ENCODE assay signal across 20 cellular contexts in genomic region chr2:168234407-168235085, GRCh38. TPM values are rescaled to one million over a fixed set of nuclear protein-coding genes. Genes with fewer than 3 reads are reported as not detected.
DNase-seq lines count a peak whose midpoint lies in the region; ATAC-seq and TF ChIP-seq lines count a peak whose summit lies in the region.
"Had no signal": no experiment of that assay in that cellular context is flagged by ENCODE, and none has a peak within 500 bp of the region (broad histone marks: within the 10 kb centered on the region; RNA-seq: fewer than 3 reads in every experiment).

No MANE protein-coding gene starts in this region.

- H3K36me3 Mint-ChIP-seq in CD8-positive, alpha-beta memory T cell = peaks cover 12 to 25% (median 18%) of the 10 kb centered on the region in 3 donors
- H3K36me3 Mint-ChIP-seq in HFFc6 (ENCODE audit: low read depth) = peaks cover 31% of the 10 kb centered on the region
- H3K36me3 Mint-ChIP-seq in activated naive CD8-positive, alpha-beta T cell treated with anti-CD3 and anti-CD28 coated beads for 36 hours = peaks cover 36% of the 10 kb centered on the region
- H3K36me3 Mint-ChIP-seq in naive thymus-derived CD8-positive, alpha-beta T cell = peaks cover 0 to 31% (median 19%) of the 10 kb centered on the region in 3 donors
- peaks cover 37% of the 10 kb centered on the region for H3K36me3 Mint-ChIP-seq in stimulated activated memory B cell treated with anti-CD40 and anti-IgM and Interleukin-4, amounts not matched to agents 10 μg/mL and 1 μg/mL and 100 μg/mL, for 72 hours

- ATAC-seq in naive thymus-derived CD8-positive, alpha-beta T cell = peak; percentile 69 to 78
- no peak for ATAC-seq in GM18520 (IDR thresholded peaks at IDR 0.05; ENCODE audit: unreplicated experiment)
- ATAC-seq in stimulated activated memory B cell treated with anti-CD40 and anti-IgM and Interleukin-4, amounts not matched to agents 10 μg/mL and 1 μg/mL and 100 μg/mL, for 72 hours = no peak
- ATAC-seq: HCT116, upper lobe of right lung had no signal

- no peak for TF ChIP-seq POLR2A in prostate gland (IDR thresholded peaks at IDR 0.05)

- peak overlapping the region in 7 of 8 donors; percentile 8 to 90 (median 32) for H3K27ac Mint-ChIP-seq in CD8-positive, alpha-beta memory T cell
- peak overlapping the region; percentile 40; the same call in 1 of the 2 replicates for H3K27ac Mint-ChIP-seq in HFFc6
- peak overlapping the region; percentile 44 for H3K27ac Mint-ChIP-seq in activated naive CD8-positive, alpha-beta T cell treated with anti-CD3 and anti-CD28 coated beads for 36 hours
- H3K27ac Mint-ChIP-seq in naive thymus-derived CD8-positive, alpha-beta T cell = peak overlapping the region in 6 of 10 donors; percentile 2 to 78 (median 16)
- no peak overlapping the region for H3K27ac Mint-ChIP-seq in stimulated activated memory B cell treated with anti-CD40 and anti-IgM and Interleukin-4, amounts not matched to agents 10 μg/mL and 1 μg/mL and 100 μg/mL, for 72 hours
- H3K27ac Mint-ChIP-seq: endodermal cell had no signal

- H3K9me3 ChIP-seq in CD8-positive, alpha-beta memory T cell (ENCODE audit: low read length) = no peaks in the 10 kb centered on the region
- H3K9me3 ChIP-seq in prostate gland = no peaks in the 10 kb centered on the region
- H3K9me3 ChIP-seq: ovary, upper lobe of right lung had no signal

- H3K4me1 ChIP-seq in CD8-positive, alpha-beta memory T cell (ENCODE audit: insufficient read depth, low read length) = peaks cover 26% of the 10 kb centered on the region
- peaks cover 4% of the 10 kb centered on the region for H3K4me1 ChIP-seq in prostate gland (replicated peaks)
- H3K4me1 ChIP-seq: upper lobe of right lung had no signal

- DNase-seq in CD8-positive, alpha-beta memory T cell = no peak
- DNase-seq in HFFc6 = no peak
- no peak for DNase-seq in activated naive CD8-positive, alpha-beta T cell treated with anti-CD3 and anti-CD28 coated beads for 36 hours
- DNase-seq in naive thymus-derived CD8-positive, alpha-beta T cell = peak in 3 of 10 donors; percentile 8 to 27 (median 27)
- DNase-seq in substantia nigra (lab: John Stamatoyannopoulos, UW) = no peak
- no peak for DNase-seq in prostate gland (ENCODE audit: low spot score)
- DNase-seq: DMS79 treated with DMSO at 0.1 percent for 48 hours, endodermal cell, hypothalamus, left cardiac atrium, NCI-H1694, NCI-H446, ovary, SHP77, small intestine, upper lobe of right lung had no signal

- CTCF ChIA-PET in CD8-positive, alpha-beta memory T cell (lab: Charles Lee) = interaction anchor here (0.6 kb wide), 1 partner anchor 33 kb away, joined by 3 read pairs; no protein-coding TSS in a partner anchor

- POLR2A ChIA-PET in CD8-positive, alpha-beta memory T cell (lab: Charles Lee) = no interaction called here
- POLR2A ChIA-PET in naive thymus-derived CD8-positive, alpha-beta T cell (lab: Charles Lee) = interaction anchor here (0.7 kb wide), 2 partner anchors 11 to 235 kb away, joined by 5 read pairs; no protein-coding TSS in a partner anchor

- H3K4me3 ChIP-seq in CD8-positive, alpha-beta memory T cell (ENCODE audit: low read length) = no peak overlapping the region
- no peak overlapping the region for H3K4me3 ChIP-seq in prostate gland
- H3K4me3 ChIP-seq: BLaER1, ovary, upper lobe of right lung had no signal

- H3K4me1 Mint-ChIP-seq in CD8-positive, alpha-beta memory T cell = peaks cover 42 to 57% (median 43%) of the 10 kb centered on the region in 3 donors
- peaks cover 21% of the 10 kb centered on the region for H3K4me1 Mint-ChIP-seq in HFFc6 (ENCODE audit: low read depth)
- peaks cover 32% of the 10 kb centered on the region for H3K4me1 Mint-ChIP-seq in activated naive CD8-positive, alpha-beta T cell treated with anti-CD3 and anti-CD28 coated beads for 36 hours
- H3K4me1 Mint-ChIP-seq in naive thymus-derived CD8-positive, alpha-beta T cell = peaks cover 13 to 36% (median 27%) of the 10 kb centered on the region in 4 donors
- peaks cover 7% of the 10 kb centered on the region for H3K4me1 Mint-ChIP-seq in stimulated activated memory B cell treated with anti-CD40 and anti-IgM and Interleukin-4, amounts not matched to agents 10 μg/mL and 1 μg/mL and 100 μg/mL, for 72 hours
- H3K4me1 Mint-ChIP-seq: endodermal cell had no signal

- no peaks in the 10 kb centered on the region for H3K36me3 ChIP-seq in CD8-positive, alpha-beta memory T cell (ENCODE audit: insufficient read depth, low read length)
- H3K36me3 ChIP-seq in prostate gland = no peaks in the 10 kb centered on the region
- H3K36me3 ChIP-seq: ovary, upper lobe of right lung had no signal

- H3K27ac ChIP-seq in CD8-positive, alpha-beta memory T cell (ENCODE audit: low read depth, low read length) = no peak overlapping the region
- H3K27ac ChIP-seq in substantia nigra (ENCODE audit: low read depth, low read length, poor library complexity, severe bottlenecking) = no peak overlapping the region
- no peak overlapping the region for H3K27ac ChIP-seq in prostate gland
- H3K27ac ChIP-seq: BLaER1, ovary, upper lobe of right lung had no signal

- no peaks in the 10 kb centered on the region for H3K27me3 Mint-ChIP-seq in CD8-positive, alpha-beta memory T cell
- no peaks in the 10 kb centered on the region; the same call in 1 of the 2 replicates for H3K27me3 Mint-ChIP-seq in HFFc6 (ENCODE audit: insufficient read depth)
- H3K27me3 Mint-ChIP-seq in activated naive CD8-positive, alpha-beta T cell treated with anti-CD3 and anti-CD28 coated beads for 36 hours = no peaks in the 10 kb centered on the region
- H3K27me3 Mint-ChIP-seq in naive thymus-derived CD8-positive, alpha-beta T cell = no peaks in the 10 kb centered on the region
- no peaks in the 10 kb centered on the region for H3K27me3 Mint-ChIP-seq in stimulated activated memory B cell treated with anti-CD40 and anti-IgM and Interleukin-4, amounts not matched to agents 10 μg/mL and 1 μg/mL and 100 μg/mL, for 72 hours

- intact Hi-C loops in prostate gland (cut with DNase I) = no loop called here

- H3K9me3 Mint-ChIP-seq in CD8-positive, alpha-beta memory T cell = no peaks in the 10 kb centered on the region
- no peaks in the 10 kb centered on the region for H3K9me3 Mint-ChIP-seq in HFFc6
- peaks cover 6% of the 10 kb centered on the region for H3K9me3 Mint-ChIP-seq in activated naive CD8-positive, alpha-beta T cell treated with anti-CD3 and anti-CD28 coated beads for 36 hours
- peaks cover 0 to 3% (median 0%) of the 10 kb centered on the region in 9 donors for H3K9me3 Mint-ChIP-seq in naive thymus-derived CD8-positive, alpha-beta T cell
- H3K9me3 Mint-ChIP-seq in stimulated activated memory B cell treated with anti-CD40 and anti-IgM and Interleukin-4, amounts not matched to agents 10 μg/mL and 1 μg/mL and 100 μg/mL, for 72 hours = peaks cover 3% of the 10 kb centered on the region

- WGBS in prostate gland = 95% methylated on average over 2 of the region's 2 CpGs

- H3K27me3 ChIP-seq in CD8-positive, alpha-beta memory T cell (ENCODE audit: insufficient read depth, low read length, poor library complexity, severe bottlenecking) = no peaks in the 10 kb centered on the region
- no peaks in the 10 kb centered on the region for H3K27me3 ChIP-seq in prostate gland (replicated peaks; ENCODE audit: insufficient read depth)
- H3K27me3 ChIP-seq: BLaER1, ovary, upper lobe of right lung had no signal

- TF ChIP-seq CTCF in HFFc6 (IDR thresholded peaks at IDR 0.05) (no peak), prostate gland (IDR thresholded peaks at IDR 0.05) (no peak)

- H3K4me3 Mint-ChIP-seq in CD8-positive, alpha-beta memory T cell = peak overlapping the region in 6 of 7 donors; percentile 30 to 49 (median 41)
- H3K4me3 Mint-ChIP-seq in HFFc6 = no peak overlapping the region
- H3K4me3 Mint-ChIP-seq in activated naive CD8-positive, alpha-beta T cell treated with anti-CD3 and anti-CD28 coated beads for 36 hours = peak overlapping the region; percentile 44
- H3K4me3 Mint-ChIP-seq in naive thymus-derived CD8-positive, alpha-beta T cell = peak overlapping the region; percentile 2 to 58 (median 24)
- no peak overlapping the region for H3K4me3 Mint-ChIP-seq in stimulated activated memory B cell treated with anti-CD40 and anti-IgM and Interleukin-4, amounts not matched to agents 10 μg/mL and 1 μg/mL and 100 μg/mL, for 72 hours
- H3K4me3 Mint-ChIP-seq: endodermal cell had no signal

RNA-seq across cellular contexts. Expression of gene STK39, which starts 12.8 kb away (rescaled TPM):
- total RNA-seq in CD8-positive, alpha-beta memory T cell = 10 to 100 TPM; 25.7 to 28.3 TPM
- 11.2 TPM for polyA plus RNA-seq in CD8-positive, alpha-beta memory T cell
- total RNA-seq in HFFc6 (2021; fragmentation: NEBNext Ultra II Directional; extraction: Animal tissue kit (Norgen Biotek cat#: 25700)) = 10 to 100 TPM; 27.7 to 36.4 (median 33.4) TPM
- total RNA-seq in activated naive CD8-positive, alpha-beta T cell treated with anti-CD3 and anti-CD28 coated beads for 36 hours = 10 to 100 TPM; 27.0 to 27.1 TPM
- total RNA-seq in naive thymus-derived CD8-positive, alpha-beta T cell = 10 to 100 TPM; 16.4 to 18.1 TPM
- 1 to 10 TPM; 4.3 to 8.3 (median 6.8) TPM for polyA plus RNA-seq in naive thymus-derived CD8-positive, alpha-beta T cell
- total RNA-seq in prostate gland = 10 to 100 TPM; 32.2 to 54.7 TPM

Comparison
In these comparisons a context has a peak if more than half of its experiments do, and no peak if none do; other contexts are left out.
1. H3K4me3 Mint-ChIP-seq: peak in CD8-positive, alpha-beta memory T cell (6 of 7), activated naive CD8-positive, alpha-beta T cell treated with anti-CD3 and anti-CD28 coated beads for 36 hours (single experiment) and naive thymus-derived CD8-positive, alpha-beta T cell (10 of 10); none in HFFc6 (single experiment) and stimulated activated memory B cell treated with anti-CD40 and anti-IgM and Interleukin-4, amounts not matched to agents 10 μg/mL and 1 μg/mL and 100 μg/mL, for 72 hours (single experiment).
2. ATAC-seq: peak in naive thymus-derived CD8-positive, alpha-beta T cell (2 of 2); none in GM18520 (single experiment) and stimulated activated memory B cell treated with anti-CD40 and anti-IgM and Interleukin-4, amounts not matched to agents 10 μg/mL and 1 μg/mL and 100 μg/mL, for 72 hours (single experiment).